In genomic region chr7:127251048-127251451, GRCh38 we compare ENCODE assay signal across 1 cellular context.
TF ChIP-seq lines count a peak whose summit lies in the region.

No MANE protein-coding gene starts in this region.

TF ChIP-seq in H1, 55 proteins besides CTCF, POLR2A, EP300 and RAD21:
- peak; percentile 69 for TF ChIP-seq RNF2 (IDR thresholded peaks at IDR 0.05; ENCODE audit: borderline replicate concordance, low read depth, low read length, missing control alignments, poor library complexity, severe bottlenecking)
- 0 out of 2 replicates have a peak, but pooled peaks have one; percentile 3 for TF ChIP-seq E2F6 (IDR thresholded peaks at IDR 0.05)
- TF ChIP-seq POU5F1 (IDR thresholded peaks at IDR 0.05; ENCODE audit: low read depth, low read length): no peak
- TF ChIP-seq JUN (IDR thresholded peaks at IDR 0.05; ENCODE audit: low read depth, low read length): no peak
- TF ChIP-seq BCL11A (IDR thresholded peaks at IDR 0.05; ENCODE audit: low read depth in 2 of 2, low read length in 2 of 2): no peak
- TF ChIP-seq SUZ12 (IDR thresholded peaks at IDR 0.05; ENCODE audit: low read length): peak; percentile 68; the same call in 1 of the 2 replicates
- TF ChIP-seq EZH2 (IDR thresholded peaks at IDR 0.05; ENCODE audit: low read depth, low read length, severe bottlenecking): peak; percentile 79
- TF ChIP-seq RBBP5 (IDR thresholded peaks at IDR 0.05; ENCODE audit: borderline replicate concordance, low read depth, low read length): no peak
- TF ChIP-seq SIRT6 (IDR thresholded peaks at IDR 0.05; ENCODE audit: low read length): no peak
- TF ChIP-seq ASH2L (IDR thresholded peaks at IDR 0.05; ENCODE audit: low read length): no peak
- peak; percentile 40; the same call in 1 of the 2 replicates for TF ChIP-seq CEBPB (IDR thresholded peaks at IDR 0.05; ENCODE audit: low read depth, low read length)
TF ChIP-seq in H1: peak in this region for 5.
